ENCODE assay signal across 8 cellular contexts in genomic region chr17:3723556-3724372, GRCh38. TPM values are rescaled to one million over a fixed set of nuclear protein-coding genes. Genes with fewer than 3 reads are reported as not detected.
DNase-seq lines count a peak whose midpoint lies in the region; ATAC-seq and TF ChIP-seq lines count a peak whose summit lies in the region.

TSS of gene HASPIN (plus strand) at chr17:3723903. CDS start at chr17:3723936, 33 bp downstream.

- peaks cover 28% of the 10 kb centered on the region for H3K36me3 ChIP-seq in endodermal cell (ENCODE audit: control insufficient read depth, insufficient read depth, low read length)

- 0% methylated on average over 34 to 98 of the region's 98 CpGs for WGBS in endodermal cell (ENCODE audit: insufficient coverage in 1 of 2, insufficient read length in 1 of 2), 2 experiments

- H3K36me3 Mint-ChIP-seq in endodermal cell (ENCODE audit: low read depth) = peaks cover 39% of the 10 kb centered on the region
- H3K36me3 Mint-ChIP-seq in mesothelial cell of epicardium = peaks cover 12% of the 10 kb centered on the region

- H3K4me3 Mint-ChIP-seq in endodermal cell (peak within 1 kb of the TSS; percentile 80), mesothelial cell of epicardium (peak within 1 kb of the TSS; percentile 95)

- no peaks in the 10 kb centered on the region for H3K27me3 ChIP-seq in endodermal cell (ENCODE audit: control insufficient read depth, insufficient read depth, low read length, poor library complexity, severe bottlenecking)

- no peaks in the 10 kb centered on the region for H3K27me3 Mint-ChIP-seq in endodermal cell (ENCODE audit: insufficient read depth)
- H3K27me3 Mint-ChIP-seq in mesothelial cell of epicardium (ENCODE audit: low read depth) = no peaks in the 10 kb centered on the region

- H3K9me3 Mint-ChIP-seq in endodermal cell = no peaks in the 10 kb centered on the region
- H3K9me3 Mint-ChIP-seq in mesothelial cell of epicardium = no peaks in the 10 kb centered on the region

- H3K4me3 ChIP-seq in endodermal cell (ENCODE audit: low read length) = peak within 1 kb of the TSS; percentile 92

- peak; percentile 76 for DNase-seq in COR-L47 (lab: John Stamatoyannopoulos, UW)
- peak; percentile 80 for DNase-seq in HT1080 (ENCODE audit: low read depth)
- DNase-seq in NOMO-1 treated with dmso at 0.1 percent for 144 hours (lab: John Stamatoyannopoulos, UW; ENCODE audit: unreplicated experiment) = peak; percentile 87
- peak; percentile 68 for DNase-seq in activated CD8-positive, alpha-beta memory T cell treated with anti-CD3 and anti-CD28 coated beads, Interleukin-2, amount 50 U/mL, for 1 hour (ENCODE audit: extremely low read depth)
- DNase-seq in endodermal cell = peak; percentile 98
- DNase-seq in mesothelial cell of epicardium (ENCODE audit: low spot score in 2 of 2, unreplicated experiment in 2 of 2) = peak; percentile 93 to 96
- DNase-seq in stimulated activated CD8-positive, alpha-beta memory T cell treated with anti-CD3 and anti-CD28 coated beads, Interleukin-15, amount 100 ng/mL, for 48 hours (ENCODE audit: low read depth in 2 of 2) = peak; percentile 90

- peak within 1 kb of the TSS; percentile 66 for H3K9ac ChIP-seq in endodermal cell (ENCODE audit: extremely low read depth, low read length, poor library complexity, severe bottlenecking)

- peaks cover 17% of the 10 kb centered on the region for H3K4me1 Mint-ChIP-seq in endodermal cell
- H3K4me1 Mint-ChIP-seq in mesothelial cell of epicardium = peaks cover 17% of the 10 kb centered on the region

- H3K27ac Mint-ChIP-seq in endodermal cell (peak within 1 kb of the TSS; percentile 96), mesothelial cell of epicardium (peak within 1 kb of the TSS; percentile 92)

- peak; percentile 71 for TF ChIP-seq CTCF in endodermal cell (conservative IDR thresholded peaks at IDR 0.05)
- peak; percentile 49 for TF ChIP-seq CTCF in mesothelial cell of epicardium (IDR thresholded peaks at IDR 0.05; ENCODE audit: unreplicated experiment)

- peak; percentile 82 for ATAC-seq in GM21360 (IDR thresholded peaks at IDR 0.05; ENCODE audit: unreplicated experiment)

- no peaks in the 10 kb centered on the region for H3K9me3 ChIP-seq in endodermal cell (ENCODE audit: control insufficient read depth, low read length)

- peaks cover 3% of the 10 kb centered on the region for H3K4me1 ChIP-seq in endodermal cell (ENCODE audit: control insufficient read depth, insufficient read depth, low read length)

- H3K27ac ChIP-seq in endodermal cell (ENCODE audit: low read depth, low read length) = no peak within 1 kb of the TSS

RNA-seq across cellular contexts. Expression of gene HASPIN, which starts in this region (rescaled TPM):
- total RNA-seq in HT1080 (2014; rRNA removed; shearing (Covaris generic)) = 27.9 and 28.1 TPM in 2 replicates
- 9.5 and 10.3 TPM in 2 replicates for polyA plus RNA-seq in HT1080 (2015; cell fraction: cytosol; rRNA removed)
- polyA plus RNA-seq in HT1080 (2015; cell fraction: nucleus; rRNA removed) = 7.5 and 7.8 TPM in 2 replicates
- total RNA-seq in endodermal cell (10 to 100 TPM; 14.7 to 24.6 TPM), mesothelial cell of epicardium (4.2 to 5.2 TPM (median 4.4 TPM) in 3 replicates)
- polyA plus RNA-seq in endodermal cell (2013, experiment 1 of 2) = 11.6 TPM
- polyA plus RNA-seq in endodermal cell (2013, experiment 2 of 2) = 11.9 TPM
